ENCODE assay signal across 1 cellular context in genomic region chr1:186374313-186375151, GRCh38.
TF ChIP-seq lines count a peak whose summit lies in the region.

No MANE protein-coding gene starts in this region.

TF ChIP-seq in GM12878, 131 proteins besides CTCF, POLR2A, EP300 and RAD21 (continued from another document and continues in another):
- TF ChIP-seq PRDM15 (CRISPR knock-in tag; IDR thresholded peaks at IDR 0.05): no peak
- no peak for TF ChIP-seq IRF3 (IDR thresholded peaks at IDR 0.05)
- no peak for TF ChIP-seq BCL3 (IDR thresholded peaks at IDR 0.05; ENCODE audit: borderline replicate concordance, insufficient read depth, low read depth, low read length, poor library complexity, severe bottlenecking)
- TF ChIP-seq RUNX3 (IDR thresholded peaks at IDR 0.05; ENCODE audit: low read length): 0 out of 2 replicates have a peak, but pooled peaks have one; percentile 22
- TF ChIP-seq CBFB (IDR thresholded peaks at IDR 0.05; ENCODE audit: low read depth): no peak
- no peak for TF ChIP-seq ZBTB40 (IDR thresholded peaks at IDR 0.05; ENCODE audit: borderline replicate concordance)
- no peak for TF ChIP-seq SMAD1 (IDR thresholded peaks at IDR 0.05; ENCODE audit: low read depth, partially characterized antibody)
- no peak for TF ChIP-seq ZBTB33 (IDR thresholded peaks at IDR 0.05)
- peak; percentile 7; the same call in 1 of the 2 replicates for TF ChIP-seq HCFC1 (IDR thresholded peaks at IDR 0.05; ENCODE audit: low read length)
- TF ChIP-seq ETV6 (conservative IDR thresholded peaks at IDR 0.05 in 1 of 2, IDR thresholded peaks at IDR 0.05 in 1 of 2; ENCODE audit: borderline replicate concordance in 1 of 2, low read depth in 1 of 2): no peak
- no peak for TF ChIP-seq ZNF622 (IDR thresholded peaks at IDR 0.05)
- TF ChIP-seq SKIL (IDR thresholded peaks at IDR 0.05; ENCODE audit: low read depth, poor library complexity, severe bottlenecking): no peak
- TF ChIP-seq TCF12 (IDR thresholded peaks at IDR 0.05; ENCODE audit: low read depth, low read length): no peak
- TF ChIP-seq BHLHE40 (IDR thresholded peaks at IDR 0.05; ENCODE audit: borderline replicate concordance in 1 of 2, low read depth in 2 of 2, low read length in 1 of 2): no peak
- peak; percentile 22; the same call in 1 of the 3 replicates for TF ChIP-seq POU2F2 (IDR thresholded peaks at IDR 0.05; ENCODE audit: borderline replicate concordance, low read depth, low read length)
- no peak for TF ChIP-seq YBX1 (IDR thresholded peaks at IDR 0.05)
- TF ChIP-seq PBX3 (IDR thresholded peaks at IDR 0.05; ENCODE audit: insufficient replicate concordance, low read depth, low read length): no peak
- TF ChIP-seq WRNIP1 (IDR thresholded peaks at IDR 0.05; ENCODE audit: borderline replicate concordance, low read depth, low read length): no peak
- TF ChIP-seq PKNOX1 (IDR thresholded peaks at IDR 0.05): no peak
- TF ChIP-seq HDAC6 (IDR thresholded peaks at IDR 0.05; ENCODE audit: unreplicated experiment): peak; percentile 20
- TF ChIP-seq ZBTB4 (CRISPR knock-in tag; IDR thresholded peaks at IDR 0.05): no peak
- peak; percentile 78 for TF ChIP-seq YY1 (IDR thresholded peaks at IDR 0.05; ENCODE audit: low read depth, low read length)
- no peak for TF ChIP-seq STAT1 (conservative IDR thresholded peaks at IDR 0.05)
- no peak for TF ChIP-seq HDAC2 (IDR thresholded peaks at IDR 0.05)
- no peak for TF ChIP-seq RCOR1 (conservative IDR thresholded peaks at IDR 0.05; ENCODE audit: low read depth, low read length)
- no peak for TF ChIP-seq IKZF1 (conservative IDR thresholded peaks at IDR 0.05)
- no peak for TF ChIP-seq BMI1 (IDR thresholded peaks at IDR 0.05; ENCODE audit: borderline replicate concordance)
- no peak for TF ChIP-seq FOS (IDR thresholded peaks at IDR 0.05; ENCODE audit: borderline replicate concordance, extremely low read depth, insufficient read length)
- TF ChIP-seq PML (IDR thresholded peaks at IDR 0.05; ENCODE audit: low read length): peak; percentile 25; the same call in 1 of the 2 replicates
- no peak for TF ChIP-seq CEBPB (IDR thresholded peaks at IDR 0.05; ENCODE audit: borderline replicate concordance in 1 of 2, low read depth in 2 of 2, low read length in 2 of 2)
- 0 out of 2 replicates have a peak, but pooled peaks have one; percentile 4 for TF ChIP-seq HSF1 (IDR thresholded peaks at IDR 0.05; ENCODE audit: low read depth, low read length)
